ENCODE assay signal across 8 cellular contexts in the genomic region with DNA sequence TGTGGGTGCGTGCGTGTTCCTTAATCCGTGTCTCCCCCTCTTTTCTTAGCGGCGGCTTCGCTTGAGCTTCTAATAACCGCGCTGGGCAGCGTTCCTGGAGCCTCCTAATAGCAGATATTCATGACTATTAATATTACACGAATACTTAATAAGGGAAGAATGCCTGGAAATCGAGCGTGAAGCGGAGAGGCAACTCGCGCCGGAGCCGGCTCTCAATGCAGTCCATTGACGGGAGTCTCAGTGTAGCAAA. TPM values are rescaled to one million over a fixed set of nuclear protein-coding genes. Genes with fewer than 3 reads are reported as not detected.
A peak's percentile ranks its signal among the peaks of the same experiment; 100 is the strongest.
DNase-seq lines count a peak whose midpoint lies in the region; ATAC-seq, FAIRE-seq and TF ChIP-seq lines count a peak whose summit lies in the region.

No MANE protein-coding gene starts in this region.

- peaks cover 0 to 4% (median 0%) of the 10 kb centered on the region in 3 experiments; a peak in 1 of 7 replicates for H3K36me3 Mint-ChIP-seq in H9 (ENCODE audit: insufficient read depth in 1 of 3, low read depth in 3 of 3)
- H3K36me3 Mint-ChIP-seq in activated naive CD8-positive, alpha-beta T cell treated with anti-CD3 and anti-CD28 coated beads, Interleukin-2, amount 10 ng/mL, durations not matched to agents 7 days and 5 days: peaks cover 17% of the 10 kb centered on the region

- H2AFZ ChIP-seq in H9 (ENCODE audit: low read length) (no peak overlapping the region), keratinocyte (ENCODE audit: control insufficient read depth, low read length) (no peak overlapping the region)

- no peak overlapping the region for H2BK120ac ChIP-seq in H9 (ENCODE audit: low read depth, low read length, poor library complexity, severe bottlenecking)

- no peak overlapping the region for H3K23ac ChIP-seq in H9 (ENCODE audit: insufficient read length, low read depth, low read length)

- H2BK20ac ChIP-seq in H9 (ENCODE audit: low read depth, low read length, poor library complexity, severe bottlenecking): no peak overlapping the region

- H3K27me3 Mint-ChIP-seq in H9 (ENCODE audit: low read depth): peaks cover 99% of the 10 kb centered on the region
- H3K27me3 Mint-ChIP-seq in activated naive CD8-positive, alpha-beta T cell treated with anti-CD3 and anti-CD28 coated beads, Interleukin-2, amount 10 ng/mL, durations not matched to agents 7 days and 5 days: peaks cover 94% of the 10 kb centered on the region

- H4K20me1 ChIP-seq in H9 (ENCODE audit: control insufficient read depth, insufficient read depth, insufficient read length) (no peaks in the 10 kb centered on the region), keratinocyte (ENCODE audit: control insufficient read depth, extremely low read depth, insufficient read depth, low read length) (peaks cover 26% of the 10 kb centered on the region)

- peaks cover 81% of the 10 kb centered on the region for H3K27me3 ChIP-seq in H9 (ENCODE audit: insufficient read depth, low read length)
- no peaks in the 10 kb centered on the region for H3K27me3 ChIP-seq in keratinocyte (ENCODE audit: control insufficient read depth, extremely low read depth, insufficient read depth, low read length)
- H3K27me3 ChIP-seq in suprapubic skin: peaks cover 79% of the 10 kb centered on the region

- no peak overlapping the region for H3K27ac Mint-ChIP-seq in H9
- H3K27ac Mint-ChIP-seq in activated naive CD8-positive, alpha-beta T cell treated with anti-CD3 and anti-CD28 coated beads, Interleukin-2, amount 10 ng/mL, durations not matched to agents 7 days and 5 days: peak overlapping the region; percentile 84

- H3K4me3 ChIP-seq in AG09309 (ENCODE audit: control insufficient read depth, low read depth, low read length) (peak overlapping the region; percentile 66), keratinocyte (ENCODE audit: control insufficient read depth in 2 of 3, extremely low read depth in 1 of 3, insufficient read depth in 2 of 3, low read depth in 1 of 3, low read length in 3 of 3) (peak overlapping the region; percentile 65 to 99 (median 98)), suprapubic skin (peak overlapping the region; percentile 83)

- H3K36me3 ChIP-seq in keratinocyte (ENCODE audit: control insufficient read depth in 2 of 2, extremely low read depth in 1 of 2, insufficient read depth in 2 of 2, low read length in 2 of 2) (peaks cover 6 to 34% of the 10 kb centered on the region in 2 experiments), suprapubic skin (no peaks in the 10 kb centered on the region)

- POLR2A ChIA-PET in activated naive CD8-positive, alpha-beta T cell treated with anti-CD3 and anti-CD28 coated beads, Interleukin-2, amount 10 ng/mL, durations not matched to agents 7 days and 5 days (lab: Charles Lee): interaction anchor here (1.3 kb wide), 1 partner anchor 10 kb away, joined by 3 read pairs; no protein-coding TSS in a partner anchor

- H3K14ac ChIP-seq in H9 (ENCODE audit: insufficient read depth, low read length): no peak overlapping the region

- DNase-seq in AG09309 (ENCODE audit: low read depth) (no peak), H9 (no peak), keratinocyte (ENCODE audit: low read depth, low spot score) (no peak), suprapubic skin (ENCODE audit: low spot score in 2 of 2) (no peak), Ammon's horn (ENCODE audit: low spot score) (no peak), RPMI8226 (no peak)
- peak; percentile 64 for DNase-seq in activated naive CD8-positive, alpha-beta T cell treated with anti-CD3 and anti-CD28 coated beads, Interleukin-2, amount 10 ng/mL, durations not matched to agents 7 days and 5 days

- TF ChIP-seq CTCF in AG09309 (IDR thresholded peaks at IDR 0.05; ENCODE audit: control insufficient read depth, insufficient read depth, low read depth, low read length, missing control alignments) (no peak), H9 (conservative IDR thresholded peaks at IDR 0.05) (no peak), keratinocyte (optimal IDR thresholded peaks at IDR 0.05 in 1 of 3, IDR thresholded peaks at IDR 0.05 in 1 of 3, conservative IDR thresholded peaks at IDR 0.05 in 1 of 3; ENCODE audit: extremely low read depth in 1 of 3, insufficient read depth in 2 of 3, low read length in 3 of 3) (no peak), suprapubic skin (IDR thresholded peaks at IDR 0.05) (no peak)

- H3K79me2 ChIP-seq in H9 (ENCODE audit: insufficient read depth, low read length) (no peaks in the 10 kb centered on the region), keratinocyte (ENCODE audit: control insufficient read depth, insufficient read depth, low read length) (peaks cover 97% of the 10 kb centered on the region)

- peaks cover 57 to 83% of the 10 kb centered on the region in 2 experiments for H3K4me1 Mint-ChIP-seq in H9
- peaks cover 31% of the 10 kb centered on the region for H3K4me1 Mint-ChIP-seq in activated naive CD8-positive, alpha-beta T cell treated with anti-CD3 and anti-CD28 coated beads, Interleukin-2, amount 10 ng/mL, durations not matched to agents 7 days and 5 days

- H4K91ac ChIP-seq in H9 (ENCODE audit: insufficient read length, low read depth, low read length): no peak overlapping the region

- no peak overlapping the region for H4K5ac ChIP-seq in H9 (ENCODE audit: insufficient read length, low read depth, low read length)

- no peak overlapping the region for H3K18ac ChIP-seq in H9 (ENCODE audit: insufficient read length, low read depth, low read length)

- peaks cover 2 to 8% of the 10 kb centered on the region in 2 experiments; a peak in 2 of 5 replicates for H3K9me3 Mint-ChIP-seq in H9
- peaks cover 12% of the 10 kb centered on the region for H3K9me3 Mint-ChIP-seq in activated naive CD8-positive, alpha-beta T cell treated with anti-CD3 and anti-CD28 coated beads, Interleukin-2, amount 10 ng/mL, durations not matched to agents 7 days and 5 days

- peak overlapping the region; percentile 53 to 84 for H3K4me3 Mint-ChIP-seq in H9
- peak overlapping the region; percentile 90 for H3K4me3 Mint-ChIP-seq in activated naive CD8-positive, alpha-beta T cell treated with anti-CD3 and anti-CD28 coated beads, Interleukin-2, amount 10 ng/mL, durations not matched to agents 7 days and 5 days

- H3K4ac ChIP-seq in H9 (ENCODE audit: low read depth, low read length): no peak overlapping the region

- H3K56ac ChIP-seq in H9 (ENCODE audit: insufficient read length, low read depth, low read length): no peak overlapping the region

- no peak overlapping the region for H2BK5ac ChIP-seq in H9 (ENCODE audit: insufficient read length, low read length)

- H3K4me2 ChIP-seq in H9 (ENCODE audit: insufficient read depth, insufficient read length, low read length) (peak overlapping the region; percentile 39), keratinocyte (ENCODE audit: control insufficient read depth, extremely low read depth, insufficient read depth, low read depth, low read length) (peak overlapping the region; percentile 62)

- no peak overlapping the region for H2BK12ac ChIP-seq in H9 (ENCODE audit: insufficient read length, low read depth, low read length)

- TF ChIP-seq EP300 in suprapubic skin (IDR thresholded peaks at IDR 0.05): no peak

- H3T11ph ChIP-seq in H9 (ENCODE audit: low read length): no peak overlapping the region

- H3K27ac ChIP-seq in H9 (ENCODE audit: insufficient read length, low read depth, low read length) (no peak overlapping the region), keratinocyte (ENCODE audit: control insufficient read depth, insufficient read depth, low read length) (peak overlapping the region; percentile 100), suprapubic skin (peak overlapping the region; percentile 98)

- H3K23me2 ChIP-seq in H9 (ENCODE audit: insufficient read length, low read depth, low read length, poor library complexity, severe bottlenecking): peaks cover 16% of the 10 kb centered on the region

- H4K8ac ChIP-seq in H9 (replicated peaks; ENCODE audit: insufficient read length, low read depth, low read length): no peak overlapping the region

- H3K9ac ChIP-seq in H9 (ENCODE audit: extremely low read depth, insufficient read length, low read length) (no peak overlapping the region), keratinocyte (ENCODE audit: control insufficient read depth, extremely low read depth, insufficient read depth, low read length) (peak overlapping the region; percentile 100)

- dilution Hi-C loops in keratinocyte (cut with MboI; ENCODE audit: extremely low pct_ligation_motif_present, low sequenced_read_pairs): no loop called here

- H3K4me1 ChIP-seq in H9 (ENCODE audit: insufficient read depth, low read length) (peaks cover 6% of the 10 kb centered on the region; the same call in 1 of the 2 replicates), keratinocyte (ENCODE audit: control insufficient read depth, extremely low read depth, insufficient read depth, low read length) (peaks cover 6% of the 10 kb centered on the region), suprapubic skin (peaks cover 52% of the 10 kb centered on the region)

- FAIRE-seq in keratinocyte (lab: Jason Lieb, UNC): no peak

- H3K9me3 ChIP-seq in H9 (ENCODE audit: control insufficient read depth, low read depth, low read length) (no peaks in the 10 kb centered on the region), keratinocyte (ENCODE audit: control insufficient read depth, low read depth, low read length) (no peaks in the 10 kb centered on the region), suprapubic skin (no peaks in the 10 kb centered on the region)

- WGBS in H9 (ENCODE audit: extremely low coverage, insufficient read length, low lambda C conversion rate): no CpG with 5 or more reads among the region's 18 CpGs
- under 1% methylated on average over 18 of the region's 18 CpGs for WGBS in suprapubic skin

- no peak overlapping the region for H2AK5ac ChIP-seq in H9 (ENCODE audit: insufficient read length, low read length)

- no peaks in the 10 kb centered on the region for H3K9me1 ChIP-seq in keratinocyte (ENCODE audit: control insufficient read depth, extremely low read depth, insufficient read depth, low read length)

- peak; percentile 16 for ATAC-seq in activated naive CD8-positive, alpha-beta T cell treated with anti-CD3 and anti-CD28 coated beads, Interleukin-2, amount 10 ng/mL, durations not matched to agents 7 days and 5 days (ENCODE audit: low read depth)
- ATAC-seq in HG03521 (IDR thresholded peaks at IDR 0.05; ENCODE audit: unreplicated experiment): no peak

- H2BK15ac ChIP-seq in H9 (ENCODE audit: low read depth, low read length): no peak overlapping the region

- no peak for TF ChIP-seq POLR2A in suprapubic skin (IDR thresholded peaks at IDR 0.05)

- H3K79me1 ChIP-seq in H9 (ENCODE audit: insufficient read depth, low read depth, low read length, poor library complexity, severe bottlenecking): no peaks in the 10 kb centered on the region

RNA-seq across cellular contexts. Expression of a gene that starts 3.0 kb away (rescaled TPM):
- 1.6 and 2.6 TPM in 2 replicates for total RNA-seq in H9 (2021)
- not detected for total RNA-seq in activated naive CD8-positive, alpha-beta T cell treated with anti-CD3 and anti-CD28 coated beads, Interleukin-2, amount 10 ng/mL, durations not matched to agents 7 days and 5 days
- polyA plus RNA-seq in keratinocyte: 25.5 to 30.2 TPM (median 27.7 TPM) in 3 replicates
- 88.1 TPM for polyA plus RNA-seq in keratinocyte (2011; ENCODE audit: low read depth)
- polyA plus RNA-seq in keratinocyte (2011; cell fraction: cytosol; rRNA removed): 28.5 and 39.0 TPM in 2 replicates
- polyA plus RNA-seq in keratinocyte (2011; cell fraction: nucleus; rRNA removed): 104 and 128 TPM in 2 replicates
- 64.1 and 117 TPM in 2 replicates for polyA plus RNA-seq in keratinocyte (2012; ENCODE audit: low replicate concordance)
- polyA minus RNA-seq in keratinocyte: 26.9 to 42.3 TPM (median 32.3 TPM) in 3 replicates
- polyA minus RNA-seq in keratinocyte (2011; cell fraction: cytosol; rRNA and poly(A)+ RNA removed): 55.2 TPM
- 65.1 and 87.0 TPM in 2 replicates for polyA minus RNA-seq in keratinocyte (2011; cell fraction: nucleus; rRNA and poly(A)+ RNA removed)
- 100 to 1,000 TPM in 1 of 4 donors, 10 to 100 TPM in 3; 86.7 to 135 (median 91.9) TPM for total RNA-seq in suprapubic skin

Comparison
In these comparisons a context has a peak if more than half of its experiments do, and no peak if none do; other contexts are left out.
1. RNA of a gene that starts 3.0 kb away (total RNA-seq): 86.7 to 135 TPM in suprapubic skin; 1.6 to 2.6 TPM in H9 and not detected in activated naive CD8-positive, alpha-beta T cell treated with anti-CD3 and anti-CD28 coated beads, Interleukin-2, amount 10 ng/mL, durations not matched to agents 7 days and 5 days; every median in the first group is over 10 times any median in the second.
2. Peak in every context shown above with its lines, with median percentiles within 50 percentile points of each other: H3K4me3 ChIP-seq.